Comparison of ENCODE assay signal across 1 cellular context in the genomic region with DNA sequence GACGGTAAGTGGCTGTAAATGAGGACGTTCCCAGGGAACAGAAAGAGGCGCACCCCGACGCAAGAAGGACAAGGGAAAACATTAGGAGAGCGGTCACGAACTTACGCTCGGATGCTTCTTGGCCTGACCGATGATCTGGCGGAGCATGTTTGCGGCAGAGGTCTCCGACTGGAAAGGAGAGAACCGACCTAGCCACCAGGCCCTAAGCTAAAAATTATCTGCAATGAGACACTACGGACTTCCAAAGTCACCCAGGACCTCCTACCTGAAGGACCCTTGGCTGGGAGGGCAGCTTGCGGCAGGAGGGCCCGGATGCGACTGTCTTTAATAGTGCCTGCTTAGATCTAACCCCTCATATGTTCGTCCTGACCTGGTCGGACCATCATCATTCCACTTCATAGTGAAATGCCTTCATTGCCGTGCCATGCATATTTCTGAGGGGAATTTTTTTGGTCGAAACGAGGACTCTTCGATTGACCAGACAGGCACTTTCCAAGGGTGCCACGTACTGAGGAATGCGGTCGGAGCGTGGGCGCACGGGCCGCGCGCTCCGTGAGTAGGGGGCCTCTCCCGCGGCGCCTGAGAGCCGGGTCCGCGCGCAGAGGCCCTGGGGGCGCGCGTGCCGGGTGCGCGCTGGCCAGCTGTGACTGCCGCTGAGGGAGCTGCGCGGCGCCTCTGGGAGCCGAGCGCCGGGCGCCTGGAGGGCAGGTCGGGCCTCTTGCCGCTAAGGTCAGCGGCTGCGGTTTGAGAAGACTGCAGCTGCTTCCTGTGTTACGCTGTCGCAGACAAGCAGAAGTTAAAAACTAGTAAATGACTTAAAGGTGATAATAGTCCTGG.
A peak's percentile ranks its signal among the peaks of the same experiment; 100 is the strongest.
TF ChIP-seq lines count a peak whose summit lies in the region.

No MANE protein-coding gene starts in this region.

TF ChIP-seq in K562, 482 proteins besides CTCF, POLR2A, EP300 and RAD21 (continued from another document and continues in another):
- TF ChIP-seq, protein P1, sequence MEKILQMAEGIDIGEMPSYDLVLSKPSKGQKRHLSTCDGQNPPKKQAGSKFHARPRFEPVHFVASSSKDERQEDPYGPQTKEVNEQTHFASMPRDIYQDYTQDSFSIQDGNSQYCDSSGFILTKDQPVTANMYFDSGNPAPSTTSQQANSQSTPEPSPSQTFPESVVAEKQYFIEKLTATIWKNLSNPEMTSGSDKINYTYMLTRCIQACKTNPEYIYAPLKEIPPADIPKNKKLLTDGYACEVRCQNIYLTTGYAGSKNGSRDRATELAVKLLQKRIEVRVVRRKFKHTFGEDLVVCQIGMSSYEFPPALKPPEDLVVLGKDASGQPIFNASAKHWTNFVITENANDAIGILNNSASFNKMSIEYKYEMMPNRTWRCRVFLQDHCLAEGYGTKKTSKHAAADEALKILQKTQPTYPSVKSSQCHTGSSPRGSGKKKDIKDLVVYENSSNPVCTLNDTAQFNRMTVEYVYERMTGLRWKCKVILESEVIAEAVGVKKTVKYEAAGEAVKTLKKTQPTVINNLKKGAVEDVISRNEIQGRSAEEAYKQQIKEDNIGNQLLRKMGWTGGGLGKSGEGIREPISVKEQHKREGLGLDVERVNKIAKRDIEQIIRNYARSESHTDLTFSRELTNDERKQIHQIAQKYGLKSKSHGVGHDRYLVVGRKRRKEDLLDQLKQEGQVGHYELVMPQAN (IDR thresholded peaks at IDR 0.05; ENCODE audit: borderline replicate concordance) = peak; percentile 83; the same call in 1 of the 2 replicates
- TF ChIP-seq, protein P2, sequence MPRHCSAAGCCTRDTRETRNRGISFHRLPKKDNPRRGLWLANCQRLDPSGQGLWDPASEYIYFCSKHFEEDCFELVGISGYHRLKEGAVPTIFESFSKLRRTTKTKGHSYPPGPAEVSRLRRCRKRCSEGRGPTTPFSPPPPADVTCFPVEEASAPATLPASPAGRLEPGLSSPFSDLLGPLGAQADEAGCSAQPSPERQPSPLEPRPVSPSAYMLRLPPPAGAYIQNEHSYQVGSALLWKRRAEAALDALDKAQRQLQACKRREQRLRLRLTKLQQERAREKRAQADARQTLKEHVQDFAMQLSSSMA (CRISPR knock-in tag; IDR thresholded peaks at IDR 0.05) = no peak
- TF ChIP-seq, protein P3, sequence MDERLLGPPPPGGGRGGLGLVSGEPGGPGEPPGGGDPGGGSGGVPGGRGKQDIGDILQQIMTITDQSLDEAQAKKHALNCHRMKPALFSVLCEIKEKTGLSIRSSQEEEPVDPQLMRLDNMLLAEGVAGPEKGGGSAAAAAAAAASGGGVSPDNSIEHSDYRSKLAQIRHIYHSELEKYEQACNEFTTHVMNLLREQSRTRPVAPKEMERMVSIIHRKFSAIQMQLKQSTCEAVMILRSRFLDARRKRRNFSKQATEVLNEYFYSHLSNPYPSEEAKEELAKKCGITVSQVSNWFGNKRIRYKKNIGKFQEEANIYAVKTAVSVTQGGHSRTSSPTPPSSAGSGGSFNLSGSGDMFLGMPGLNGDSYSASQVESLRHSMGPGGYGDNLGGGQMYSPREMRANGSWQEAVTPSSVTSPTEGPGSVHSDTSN (CRISPR knock-in tag; IDR thresholded peaks at IDR 0.05; ENCODE audit: low read depth) = no peak
- TF ChIP-seq, protein P3 (tag; conservative IDR thresholded peaks at IDR 0.05; ENCODE audit: low read depth) = no peak
- peak; percentile 78; the same call in 1 of the 2 replicates for TF ChIP-seq MTA3 (IDR thresholded peaks at IDR 0.05; ENCODE audit: borderline replicate concordance)
- peak; percentile 96 for TF ChIP-seq TOE1 (IDR thresholded peaks at IDR 0.05; ENCODE audit: borderline replicate concordance)
- no peak for TF ChIP-seq TOE1 (CRISPR knock-in tag; IDR thresholded peaks at IDR 0.05; ENCODE audit: borderline replicate concordance, low read depth)
- TF ChIP-seq, protein P4, sequence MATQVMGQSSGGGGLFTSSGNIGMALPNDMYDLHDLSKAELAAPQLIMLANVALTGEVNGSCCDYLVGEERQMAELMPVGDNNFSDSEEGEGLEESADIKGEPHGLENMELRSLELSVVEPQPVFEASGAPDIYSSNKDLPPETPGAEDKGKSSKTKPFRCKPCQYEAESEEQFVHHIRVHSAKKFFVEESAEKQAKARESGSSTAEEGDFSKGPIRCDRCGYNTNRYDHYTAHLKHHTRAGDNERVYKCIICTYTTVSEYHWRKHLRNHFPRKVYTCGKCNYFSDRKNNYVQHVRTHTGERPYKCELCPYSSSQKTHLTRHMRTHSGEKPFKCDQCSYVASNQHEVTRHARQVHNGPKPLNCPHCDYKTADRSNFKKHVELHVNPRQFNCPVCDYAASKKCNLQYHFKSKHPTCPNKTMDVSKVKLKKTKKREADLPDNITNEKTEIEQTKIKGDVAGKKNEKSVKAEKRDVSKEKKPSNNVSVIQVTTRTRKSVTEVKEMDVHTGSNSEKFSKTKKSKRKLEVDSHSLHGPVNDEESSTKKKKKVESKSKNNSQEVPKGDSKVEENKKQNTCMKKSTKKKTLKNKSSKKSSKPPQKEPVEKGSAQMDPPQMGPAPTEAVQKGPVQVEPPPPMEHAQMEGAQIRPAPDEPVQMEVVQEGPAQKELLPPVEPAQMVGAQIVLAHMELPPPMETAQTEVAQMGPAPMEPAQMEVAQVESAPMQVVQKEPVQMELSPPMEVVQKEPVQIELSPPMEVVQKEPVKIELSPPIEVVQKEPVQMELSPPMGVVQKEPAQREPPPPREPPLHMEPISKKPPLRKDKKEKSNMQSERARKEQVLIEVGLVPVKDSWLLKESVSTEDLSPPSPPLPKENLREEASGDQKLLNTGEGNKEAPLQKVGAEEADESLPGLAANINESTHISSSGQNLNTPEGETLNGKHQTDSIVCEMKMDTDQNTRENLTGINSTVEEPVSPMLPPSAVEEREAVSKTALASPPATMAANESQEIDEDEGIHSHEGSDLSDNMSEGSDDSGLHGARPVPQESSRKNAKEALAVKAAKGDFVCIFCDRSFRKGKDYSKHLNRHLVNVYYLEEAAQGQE (CRISPR knock-in tag; IDR thresholded peaks at IDR 0.05; ENCODE audit: low read depth) = no peak
- no peak for TF ChIP-seq ZFP30 (CRISPR knock-in tag; IDR thresholded peaks at IDR 0.05; ENCODE audit: borderline replicate concordance)
- TF ChIP-seq, protein P5, sequence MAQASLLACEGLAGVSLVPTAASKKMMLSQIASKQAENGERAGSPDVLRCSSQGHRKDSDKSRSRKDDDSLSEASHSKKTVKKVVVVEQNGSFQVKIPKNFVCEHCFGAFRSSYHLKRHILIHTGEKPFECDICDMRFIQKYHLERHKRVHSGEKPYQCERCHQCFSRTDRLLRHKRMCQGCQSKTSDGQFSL (CRISPR knock-in tag; IDR thresholded peaks at IDR 0.05) = no peak
- TF ChIP-seq, protein P5 (tag; IDR thresholded peaks at IDR 0.05) = no peak
- peak; percentile 97 for TF ChIP-seq CCNT2 (IDR thresholded peaks at IDR 0.05; ENCODE audit: borderline replicate concordance, extremely low read depth, insufficient read length, low read depth, low read length)
- TF ChIP-seq SMARCA5 (IDR thresholded peaks at IDR 0.05) = 0 out of 2 replicates have a peak, but pooled peaks have one; percentile 15
- TF ChIP-seq SAP30 (IDR thresholded peaks at IDR 0.05; ENCODE audit: borderline replicate concordance, insufficient read depth, low read depth, low read length, poor library complexity, severe bottlenecking) = peak; percentile 39
- TF ChIP-seq ZEB2 (IDR thresholded peaks at IDR 0.05) = no peak
- TF ChIP-seq ERF (CRISPR knock-in tag; IDR thresholded peaks at IDR 0.05) = no peak
- TF ChIP-seq HNRNPUL1 (IDR thresholded peaks at IDR 0.05; ENCODE audit: low read length) = no peak
- TF ChIP-seq EZH2 (IDR thresholded peaks at IDR 0.05; ENCODE audit: borderline replicate concordance, low read depth, low read length) = no peak
- TF ChIP-seq SRSF9 (IDR thresholded peaks at IDR 0.05; ENCODE audit: borderline replicate concordance, low read depth, low read length) = no peak
- TF ChIP-seq ZNF551 (CRISPR knock-in tag; IDR thresholded peaks at IDR 0.05) = no peak
- TF ChIP-seq JUND (IDR thresholded peaks at IDR 0.05; ENCODE audit: borderline replicate concordance, low read depth, low read length) = peak; percentile 50
- TF ChIP-seq JUND (tag; IDR thresholded peaks at IDR 0.05; ENCODE audit: borderline replicate concordance, low read depth, low read length) = no peak; the same call in 1 of the 3 replicates
- peak; percentile 91 for TF ChIP-seq NRF1 (conservative IDR thresholded peaks at IDR 0.05 in 1 of 2, IDR thresholded peaks at IDR 0.05 in 1 of 2)
- no peak for TF ChIP-seq MEF2A (IDR thresholded peaks at IDR 0.05; ENCODE audit: control insufficient read depth, low read depth, low read length)
- no peak for TF ChIP-seq TAF15 (IDR thresholded peaks at IDR 0.05; ENCODE audit: low read depth, low read length)
- no peak for TF ChIP-seq SNRNP70 (optimal IDR thresholded peaks at IDR 0.05; ENCODE audit: low read depth, low read length)
- TF ChIP-seq, protein P6, sequence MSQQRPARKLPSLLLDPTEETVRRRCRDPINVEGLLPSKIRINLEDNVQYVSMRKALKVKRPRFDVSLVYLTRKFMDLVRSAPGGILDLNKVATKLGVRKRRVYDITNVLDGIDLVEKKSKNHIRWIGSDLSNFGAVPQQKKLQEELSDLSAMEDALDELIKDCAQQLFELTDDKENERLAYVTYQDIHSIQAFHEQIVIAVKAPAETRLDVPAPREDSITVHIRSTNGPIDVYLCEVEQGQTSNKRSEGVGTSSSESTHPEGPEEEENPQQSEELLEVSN (IDR thresholded peaks at IDR 0.05; ENCODE audit: borderline replicate concordance in 1 of 2, extremely low read depth in 1 of 2, insufficient read depth in 1 of 2, insufficient read length in 1 of 2, low read depth in 1 of 2, low read length in 1 of 2, poor library complexity in 1 of 2, severe bottlenecking in 1 of 2) = peak; percentile 23 to 59
- TF ChIP-seq ZNF316 (IDR thresholded peaks at IDR 0.05) = no peak
- TF ChIP-seq ETV6 (IDR thresholded peaks at IDR 0.05; ENCODE audit: borderline replicate concordance in 1 of 2, low read depth in 2 of 2, low read length in 1 of 2) = no peak
- TF ChIP-seq ETV6 (CRISPR knock-in tag; IDR thresholded peaks at IDR 0.05; ENCODE audit: borderline replicate concordance) = no peak
- TF ChIP-seq, protein P7, sequence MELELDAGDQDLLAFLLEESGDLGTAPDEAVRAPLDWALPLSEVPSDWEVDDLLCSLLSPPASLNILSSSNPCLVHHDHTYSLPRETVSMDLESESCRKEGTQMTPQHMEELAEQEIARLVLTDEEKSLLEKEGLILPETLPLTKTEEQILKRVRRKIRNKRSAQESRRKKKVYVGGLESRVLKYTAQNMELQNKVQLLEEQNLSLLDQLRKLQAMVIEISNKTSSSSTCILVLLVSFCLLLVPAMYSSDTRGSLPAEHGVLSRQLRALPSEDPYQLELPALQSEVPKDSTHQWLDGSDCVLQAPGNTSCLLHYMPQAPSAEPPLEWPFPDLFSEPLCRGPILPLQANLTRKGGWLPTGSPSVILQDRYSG (tag; conservative IDR thresholded peaks at IDR 0.05; ENCODE audit: low read depth) = peak; percentile 72
- TF ChIP-seq ZNF124 (CRISPR knock-in tag; IDR thresholded peaks at IDR 0.05) = no peak
- no peak for TF ChIP-seq MXI1 (IDR thresholded peaks at IDR 0.05; ENCODE audit: low read depth, low read length)
- no peak for TF ChIP-seq ZNF3 (CRISPR knock-in tag; IDR thresholded peaks at IDR 0.05)
- TF ChIP-seq NFIC (IDR thresholded peaks at IDR 0.05) = peak; percentile 58
- no peak for TF ChIP-seq SETDB1 (IDR thresholded peaks at IDR 0.05; ENCODE audit: low read length)
- TF ChIP-seq, protein P8, sequence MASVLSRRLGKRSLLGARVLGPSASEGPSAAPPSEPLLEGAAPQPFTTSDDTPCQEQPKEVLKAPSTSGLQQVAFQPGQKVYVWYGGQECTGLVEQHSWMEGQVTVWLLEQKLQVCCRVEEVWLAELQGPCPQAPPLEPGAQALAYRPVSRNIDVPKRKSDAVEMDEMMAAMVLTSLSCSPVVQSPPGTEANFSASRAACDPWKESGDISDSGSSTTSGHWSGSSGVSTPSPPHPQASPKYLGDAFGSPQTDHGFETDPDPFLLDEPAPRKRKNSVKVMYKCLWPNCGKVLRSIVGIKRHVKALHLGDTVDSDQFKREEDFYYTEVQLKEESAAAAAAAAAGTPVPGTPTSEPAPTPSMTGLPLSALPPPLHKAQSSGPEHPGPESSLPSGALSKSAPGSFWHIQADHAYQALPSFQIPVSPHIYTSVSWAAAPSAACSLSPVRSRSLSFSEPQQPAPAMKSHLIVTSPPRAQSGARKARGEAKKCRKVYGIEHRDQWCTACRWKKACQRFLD (CRISPR knock-in tag; IDR thresholded peaks at IDR 0.05) = peak; percentile 96
- TF ChIP-seq HLTF (IDR thresholded peaks at IDR 0.05) = no peak
- no peak for TF ChIP-seq RAD51 (IDR thresholded peaks at IDR 0.05; ENCODE audit: borderline replicate concordance, low read depth)
- no peak; the same call in 1 of the 2 replicates for TF ChIP-seq TRIM28 (IDR thresholded peaks at IDR 0.05)
- TF ChIP-seq MIER1 (IDR thresholded peaks at IDR 0.05; ENCODE audit: low read depth) = no peak
- peak; percentile 73; the same call in 1 of the 2 replicates for TF ChIP-seq CHCHD3 (CRISPR knock-in tag; IDR thresholded peaks at IDR 0.05)
- TF ChIP-seq NFXL1 (CRISPR knock-in tag; IDR thresholded peaks at IDR 0.05) = no peak
- TF ChIP-seq, protein P9, sequence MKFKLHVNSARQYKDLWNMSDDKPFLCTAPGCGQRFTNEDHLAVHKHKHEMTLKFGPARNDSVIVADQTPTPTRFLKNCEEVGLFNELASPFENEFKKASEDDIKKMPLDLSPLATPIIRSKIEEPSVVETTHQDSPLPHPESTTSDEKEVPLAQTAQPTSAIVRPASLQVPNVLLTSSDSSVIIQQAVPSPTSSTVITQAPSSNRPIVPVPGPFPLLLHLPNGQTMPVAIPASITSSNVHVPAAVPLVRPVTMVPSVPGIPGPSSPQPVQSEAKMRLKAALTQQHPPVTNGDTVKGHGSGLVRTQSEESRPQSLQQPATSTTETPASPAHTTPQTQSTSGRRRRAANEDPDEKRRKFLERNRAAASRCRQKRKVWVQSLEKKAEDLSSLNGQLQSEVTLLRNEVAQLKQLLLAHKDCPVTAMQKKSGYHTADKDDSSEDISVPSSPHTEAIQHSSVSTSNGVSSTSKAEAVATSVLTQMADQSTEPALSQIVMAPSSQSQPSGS (CRISPR knock-in tag; IDR thresholded peaks at IDR 0.05) = no peak
- TF ChIP-seq KDM4B (IDR thresholded peaks at IDR 0.05; ENCODE audit: borderline replicate concordance in 2 of 2, low read depth in 1 of 2) = peak in 1 of 2 experiments; percentile 5; a peak in 1 of 4 replicates
- TF ChIP-seq CBX8 (IDR thresholded peaks at IDR 0.05; ENCODE audit: borderline replicate concordance, extremely low read depth, low read depth, low read length, poor library complexity, severe bottlenecking) = no peak
- peak; percentile 98 to 99 for TF ChIP-seq TEAD1 (CRISPR knock-in tag; IDR thresholded peaks at IDR 0.05)
- 0 out of 2 replicates have a peak, but pooled peaks have one; percentile 26 for TF ChIP-seq ZNF239 (CRISPR knock-in tag; IDR thresholded peaks at IDR 0.05)
- TF ChIP-seq ZNF253 (CRISPR knock-in tag; conservative IDR thresholded peaks at IDR 0.05) = no peak
